In genomic region chr10:69061305-69062161, GRCh38 we compare ENCODE assay signal across 9 cellular contexts. TPM values are rescaled to one million over a fixed set of nuclear protein-coding genes. Genes with fewer than 3 reads are reported as not detected.
A peak's percentile ranks its signal among the peaks of the same experiment; 100 is the strongest.
DNase-seq lines count a peak whose midpoint lies in the region; ATAC-seq, FAIRE-seq and TF ChIP-seq lines count a peak whose summit lies in the region.
"Had no signal": no experiment of that assay in that cellular context is flagged by ENCODE, and none has a peak within 500 bp of the region (broad histone marks: within the 10 kb centered on the region; RNA-seq: fewer than 3 reads in every experiment).

No MANE protein-coding gene starts in this region.

- H3K4me3 ChIP-seq in coronary artery, result peak overlapping the region; percentile 59
- H3K4me3 ChIP-seq in lung, result no peak overlapping the region
- no peak overlapping the region for H3K4me3 ChIP-seq in testis

- no peak for TF ChIP-seq POLR2A in testis (IDR thresholded peaks at IDR 0.05)

- no peaks in the 10 kb centered on the region for H3K9me3 ChIP-seq in lung (ENCODE audit: control insufficient read depth in 2 of 2, insufficient read depth in 1 of 2, low read length in 1 of 2)
- H3K9me3 ChIP-seq in testis, result no peaks in the 10 kb centered on the region

- WGBS in lung, 2 donors, result 5 to 8% methylated on average over 20 of the region's 20 CpGs
- WGBS in testis, 2 donors, result 36 to 40% methylated on average over 19 to 20 of the region's 20 CpGs

- peak; percentile 32 for ATAC-seq in HG03196 (IDR thresholded peaks at IDR 0.05; ENCODE audit: unreplicated experiment)
- ATAC-seq in lung (ENCODE audit: insufficient read depth, low FRiP score), result peak; percentile 87

- intact Hi-C loops in testis (cut with DNase I; ENCODE audit: low total_unique reads), result no loop called here

- DNase-seq in GM18507 (ENCODE audit: extremely low spot score, insufficient read length, low read depth), result peak; percentile 29
- DNase-seq in SW480 (ENCODE audit: low spot score), result peak; percentile 28
- peak; percentile 85 for DNase-seq in coronary artery (ENCODE audit: low spot score)
- peak; percentile 56 for DNase-seq in lung (ENCODE audit: low spot score)
- DNase-seq in testis, result peak; percentile 65
- DNase-seq in NCI-H2196 treated with DMSO at 0.1 percent for 48 hours (lab: John Stamatoyannopoulos, UW; ENCODE audit: unreplicated experiment), result no peak

- H3K27me3 ChIP-seq in lung (ENCODE audit: control insufficient read depth, insufficient read depth) (no peaks in the 10 kb centered on the region), testis (no peaks in the 10 kb centered on the region)

- peak; percentile 91 for FAIRE-seq in GM18507 (lab: Jason Lieb, UNC)

- H3K27ac ChIP-seq in 22Rv1, result peak overlapping the region; percentile 55
- H3K27ac ChIP-seq in coronary artery, result peak overlapping the region; percentile 89 to 94
- peak overlapping the region; percentile 84 to 95 for H3K27ac ChIP-seq in lung (ENCODE audit: low read depth in 1 of 2, low read length in 1 of 2)
- peak overlapping the region; percentile 86 for H3K27ac ChIP-seq in testis

- peaks cover 9 to 13% of the 10 kb centered on the region in 2 donors for H3K4me1 ChIP-seq in lung (ENCODE audit: control insufficient read depth in 2 of 2, insufficient read depth in 2 of 2, low read length in 2 of 2)
- H3K4me1 ChIP-seq in testis, result peaks cover 7% of the 10 kb centered on the region

- H3K36me3 ChIP-seq in lung (ENCODE audit: control insufficient read depth in 2 of 2, insufficient read depth in 2 of 2, low read length in 2 of 2) (no peaks in the 10 kb centered on the region), testis (ENCODE audit: low read depth, missing control alignments) (no peaks in the 10 kb centered on the region)

- TF ChIP-seq CTCF in 22Rv1 (IDR thresholded peaks at IDR 0.05), result no peak
- no peak for TF ChIP-seq CTCF in coronary artery (IDR thresholded peaks at IDR 0.05)
- TF ChIP-seq CTCF in lung (IDR thresholded peaks at IDR 0.05; ENCODE audit: control extremely low read depth, extremely low read depth), result no peak
- no peak for TF ChIP-seq CTCF in testis (IDR thresholded peaks at IDR 0.05)

RNA-seq across cellular contexts. Expression of gene SRGN, which starts 26.4 kb away (rescaled TPM):
- total RNA-seq in lung, result 100 to 1,000 TPM; 188 to 293 TPM
- polyA plus RNA-seq in lung, result 1,000 to 10,000 TPM in 1 of 2 donors, 10 to 100 TPM in 1; 58.1 to 1,336 TPM
- 10 to 100 TPM; 25.7 to 35.8 TPM for total RNA-seq in testis
- polyA plus RNA-seq in testis (ENCODE audit: insufficient read depth, low read depth, low replicate concordance), result 61.1 TPM
- total RNA-seq: neural crest cell had no signal

Comparison
In these comparisons a context has a peak if more than half of its experiments do, and no peak if none do; other contexts are left out.
1. RNA of gene SRGN, which starts 26.4 kb away (total RNA-seq): 188 to 293 TPM in lung; 25.7 to 35.8 TPM in testis; every median in the first group is over 4 times any median in the second.
2. Peak in every context shown above with its lines, with median percentiles within 50 percentile points of each other: H3K27ac ChIP-seq.